In genomic region chr3:134904333-134904771, GRCh38 we compare ENCODE assay signal across 8 cellular contexts.
DNase-seq lines count a peak whose midpoint lies in the region; ATAC-seq, FAIRE-seq and TF ChIP-seq lines count a peak whose summit lies in the region.

No MANE protein-coding gene starts in this region.

- TF ChIP-seq POLR2A in GM12891 (IDR thresholded peaks at IDR 0.05; ENCODE audit: low read depth, low read length): no peak
- no peak for TF ChIP-seq POLR2A in vagina (IDR thresholded peaks at IDR 0.05)

- H3K4me2 ChIP-seq in MM.1S (ENCODE audit: low read depth, low read length): no peak overlapping the region

- peak; percentile 98 for FAIRE-seq in GM12891 (lab: Jason Lieb, UNC)

- TF ChIP-seq CTCF in vagina (IDR thresholded peaks at IDR 0.05) (no peak), MM.1S (IDR thresholded peaks at IDR 0.05; ENCODE audit: low read length) (no peak), dorsolateral prefrontal cortex (IDR thresholded peaks at IDR 0.05 in 54 of 56, conservative IDR thresholded peaks at IDR 0.05 in 2 of 56; ENCODE audit: low read depth in 1 of 56, partially characterized antibody in 56 of 56) (no peak)

- H3K4me3 Mint-ChIP-seq in effector memory CD8-positive, alpha-beta T cell: no peak overlapping the region

- H3K4me1 ChIP-seq in vagina (peaks cover 14% of the 10 kb centered on the region), MM.1S (ENCODE audit: low read length) (no peaks in the 10 kb centered on the region)

- H3K9me3 ChIP-seq in vagina (no peaks in the 10 kb centered on the region), MM.1S (replicated peaks; ENCODE audit: insufficient read depth, low read length) (no peaks in the 10 kb centered on the region)

- H3K9ac ChIP-seq in MM.1S (ENCODE audit: low read length): no peak overlapping the region

- no peak overlapping the region for H2AFZ ChIP-seq in MM.1S (ENCODE audit: low read length)

- no peaks in the 10 kb centered on the region for H3K79me2 ChIP-seq in MM.1S (ENCODE audit: low read length)

- H3K27me3 ChIP-seq in vagina (no peaks in the 10 kb centered on the region), MM.1S (replicated peaks; ENCODE audit: insufficient read depth, low read length) (no peaks in the 10 kb centered on the region), dorsolateral prefrontal cortex (no peaks in the 10 kb centered on the region)

- no peak overlapping the region for H3K27ac Mint-ChIP-seq in effector memory CD8-positive, alpha-beta T cell

- no peak overlapping the region for H3K4me3 ChIP-seq in vagina
- H3K4me3 ChIP-seq in MM.1S (ENCODE audit: low read length): no peak overlapping the region
- H3K4me3 ChIP-seq in dorsolateral prefrontal cortex: no peak overlapping the region

- H3K36me3 Mint-ChIP-seq in effector memory CD8-positive, alpha-beta T cell (ENCODE audit: insufficient read depth): no peaks in the 10 kb centered on the region

- no peak overlapping the region for H3K27ac ChIP-seq in vagina
- H3K27ac ChIP-seq in MM.1S (ENCODE audit: low read length): no peak overlapping the region
- peak overlapping the region in 12 of 59 donors; percentile 0 to 78 (median 42) for H3K27ac ChIP-seq in dorsolateral prefrontal cortex

- intact Hi-C loops in vagina (cut with DNase I): no loop called here
- intact Hi-C loops in dorsolateral prefrontal cortex (cut with DNase I): no loop called here

- H3K27me3 Mint-ChIP-seq in effector memory CD8-positive, alpha-beta T cell: peaks cover 0 to 6% of the 10 kb centered on the region in 2 donors

- no peaks in the 10 kb centered on the region for H3K9me3 Mint-ChIP-seq in effector memory CD8-positive, alpha-beta T cell

- ATAC-seq in GM19438 (IDR thresholded peaks at IDR 0.05; ENCODE audit: low read depth, unreplicated experiment) (peak; percentile 92), HG03108 (IDR thresholded peaks at IDR 0.05; ENCODE audit: unreplicated experiment) (peak; percentile 79)
- peak; percentile 32 for ATAC-seq in effector memory CD8-positive, alpha-beta T cell (replicated peaks)

- no peaks in the 10 kb centered on the region for H3K9me2 ChIP-seq in MM.1S (replicated peaks; ENCODE audit: insufficient read depth, low read length)

- peaks cover 0 to 3% of the 10 kb centered on the region in 2 donors for H3K4me1 Mint-ChIP-seq in effector memory CD8-positive, alpha-beta T cell (ENCODE audit: low read depth in 2 of 2)

- DNase-seq in GM12891 (ENCODE audit: insufficient read length, low spot score): peak; percentile 62
- no peak for DNase-seq in effector memory CD8-positive, alpha-beta T cell
- DNase-seq in vagina (ENCODE audit: extremely low spot score in 2 of 2): no peak
- no peak for DNase-seq in MM.1S
- DNase-seq in dorsolateral prefrontal cortex: no peak
- no peak for DNase-seq in AML-193 (lab: John Stamatoyannopoulos, UW)

- no peaks in the 10 kb centered on the region for H3F3A ChIP-seq in MM.1S (ENCODE audit: insufficient read depth, low read length)

- no peaks in the 10 kb centered on the region for H4K20me1 ChIP-seq in MM.1S (ENCODE audit: insufficient read depth, low read length)

- no peaks in the 10 kb centered on the region for H3K36me3 ChIP-seq in vagina
- no peaks in the 10 kb centered on the region for H3K36me3 ChIP-seq in MM.1S (replicated peaks; ENCODE audit: insufficient read depth, low read length)

TF ChIP-seq in GM12891, 5 proteins besides CTCF, POLR2A, EP300 and RAD21:
- TF ChIP-seq POLR2AphosphoS5 (IDR thresholded peaks at IDR 0.05; ENCODE audit: low read depth, low read length): no peak
- no peak for TF ChIP-seq TAF1 (IDR thresholded peaks at IDR 0.05; ENCODE audit: low read depth, low read length)
- TF ChIP-seq SPI1 (IDR thresholded peaks at IDR 0.05; ENCODE audit: low read depth, low read length): peak; percentile 39; the same call in 1 of the 2 replicates
- peak; percentile 62 for TF ChIP-seq PAX5 (IDR thresholded peaks at IDR 0.05; ENCODE audit: insufficient read depth, low read length, severe bottlenecking)
- TF ChIP-seq POU2F2 (IDR thresholded peaks at IDR 0.05; ENCODE audit: low read depth, low read length): peak; percentile 93

Comparison
In these comparisons a context has a peak if more than half of its experiments do, and no peak if none do; other contexts are left out.
1. ATAC-seq: peak in every context shown above with its lines; median percentile 92 in GM19438; 79 in HG03108; 32 in effector memory CD8-positive, alpha-beta T cell.